ENCODE assay signal across 15 cellular contexts in the genomic region with DNA sequence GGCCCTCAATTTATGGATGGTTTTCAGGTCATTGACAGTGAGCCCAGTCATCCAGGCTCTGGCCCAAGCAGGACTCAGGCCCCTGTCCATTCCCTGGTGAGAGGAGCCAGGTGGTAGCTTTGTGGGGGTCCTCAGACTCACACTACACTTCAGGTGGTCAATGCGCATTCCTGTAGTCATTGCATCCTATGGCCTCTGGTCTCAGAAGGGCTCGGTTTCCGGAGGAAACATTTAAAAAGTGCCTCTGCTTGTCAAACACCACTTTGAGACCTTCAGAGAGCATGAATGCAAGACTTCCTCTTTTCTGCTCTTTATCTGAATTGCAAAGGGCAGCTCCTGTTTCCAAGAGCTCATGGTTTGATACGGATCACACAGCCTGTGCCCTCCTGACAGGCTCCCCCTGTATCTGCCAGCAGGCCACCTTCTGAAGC. TPM values are rescaled to one million over a fixed set of nuclear protein-coding genes. Genes with fewer than 3 reads are reported as not detected.
DNase-seq lines count a peak whose midpoint lies in the region; ATAC-seq and TF ChIP-seq lines count a peak whose summit lies in the region.
"Had no signal": no experiment of that assay in that cellular context is flagged by ENCODE, and none has a peak within 500 bp of the region (broad histone marks: within the 10 kb centered on the region; RNA-seq: fewer than 3 reads in every experiment).

No MANE protein-coding gene starts in this region.

- no peak overlapping the region for H2AFZ ChIP-seq in H9 (ENCODE audit: low read length)

- H4K20me1 ChIP-seq in BLaER1 (no peaks in the 10 kb centered on the region), H9 (ENCODE audit: control insufficient read depth, insufficient read depth, insufficient read length) (no peaks in the 10 kb centered on the region)

- no peaks in the 10 kb centered on the region for H3K9me3 Mint-ChIP-seq in H9
- H3K9me3 Mint-ChIP-seq in brain: no peaks in the 10 kb centered on the region
- no peaks in the 10 kb centered on the region for H3K9me3 Mint-ChIP-seq in chondrocyte (ENCODE audit: low read depth)
- no peaks in the 10 kb centered on the region for H3K9me3 Mint-ChIP-seq in activated naive CD8-positive, alpha-beta T cell treated with anti-CD3 and anti-CD28 coated beads for 36 hours

- H3K4me1 Mint-ChIP-seq in H9 (peaks cover 22 to 29% of the 10 kb centered on the region in 2 experiments), brain (peaks cover 6% of the 10 kb centered on the region), chondrocyte (ENCODE audit: low read depth) (no peaks in the 10 kb centered on the region)
- peaks cover 16% of the 10 kb centered on the region for H3K4me1 Mint-ChIP-seq in activated naive CD8-positive, alpha-beta T cell treated with anti-CD3 and anti-CD28 coated beads for 36 hours

- no peak overlapping the region for H3K4me3 ChIP-seq in BLaER1
- H3K4me3 ChIP-seq: coronary artery had no signal

- no peak overlapping the region for H3K18ac ChIP-seq in H9 (ENCODE audit: insufficient read length, low read depth, low read length)

- H3K27ac Mint-ChIP-seq in H9 (peak overlapping the region in 2 of 3 experiments; percentile 41 to 91; a peak in 3 of 7 replicates), brain (peak overlapping the region in 3 of 5 experiments; percentile 45 to 83 (median 73)), chondrocyte (ENCODE audit: unreplicated experiment) (no peak overlapping the region)
- no peak overlapping the region for H3K27ac Mint-ChIP-seq in activated naive CD8-positive, alpha-beta T cell treated with anti-CD3 and anti-CD28 coated beads for 36 hours

- H3K36me3 Mint-ChIP-seq in H9 (ENCODE audit: insufficient read depth in 1 of 3, low read depth in 3 of 3) (no peaks in the 10 kb centered on the region), brain (no peaks in the 10 kb centered on the region), chondrocyte (ENCODE audit: low read depth) (no peaks in the 10 kb centered on the region)
- no peaks in the 10 kb centered on the region for H3K36me3 Mint-ChIP-seq in activated naive CD8-positive, alpha-beta T cell treated with anti-CD3 and anti-CD28 coated beads for 36 hours

- H2BK12ac ChIP-seq in H9 (ENCODE audit: insufficient read length, low read depth, low read length): no peak overlapping the region

- no peak overlapping the region for H4K91ac ChIP-seq in H9 (ENCODE audit: insufficient read length, low read depth, low read length)

- H3K9ac ChIP-seq in BLaER1 (peak overlapping the region; percentile 27; the same call in 1 of the 2 replicates), H9 (ENCODE audit: extremely low read depth, insufficient read length, low read length) (no peak overlapping the region)

- DNase-seq in H9 (no peak), MV-4-11 (lab: John Stamatoyannopoulos, UW) (peak; percentile 79), NCI-H2029 treated with DMSO at 0.1 percent for 48 hours (lab: John Stamatoyannopoulos, UW) (no peak), chondrocyte (ENCODE audit: low spot score) (no peak)
- no peak for DNase-seq in activated naive CD8-positive, alpha-beta T cell treated with anti-CD3 and anti-CD28 coated beads for 36 hours
- DNase-seq: activated CD4-positive, CD25-positive, alpha-beta regulatory T cell; DMS 273 treated with DMSO at 0.1 percent for 48 hours; mesendoderm; NCI-H1092 treated with DMSO at 0.1 percent for 48 hours; NCI-H510A treated with DMSO at 0.1 percent for 48 hours; SHP77 had no signal

- peaks cover 18% of the 10 kb centered on the region for H3K4me1 ChIP-seq in BLaER1
- peaks cover 7% of the 10 kb centered on the region; the same call in 1 of the 2 replicates for H3K4me1 ChIP-seq in H9 (ENCODE audit: insufficient read depth, low read length)

- H3K14ac ChIP-seq in H9 (ENCODE audit: insufficient read depth, low read length): no peak overlapping the region

- no peak overlapping the region for H3K56ac ChIP-seq in H9 (ENCODE audit: insufficient read length, low read depth, low read length)

- H2BK120ac ChIP-seq in H9 (ENCODE audit: low read depth, low read length, poor library complexity, severe bottlenecking): no peak overlapping the region

- H3K9me3 ChIP-seq in BLaER1: no peaks in the 10 kb centered on the region
- no peaks in the 10 kb centered on the region for H3K9me3 ChIP-seq in H9 (ENCODE audit: control insufficient read depth, low read depth, low read length)

- no peak overlapping the region for H3K27ac ChIP-seq in BLaER1
- no peak overlapping the region for H3K27ac ChIP-seq in H9 (ENCODE audit: insufficient read length, low read depth, low read length)
- H3K27ac ChIP-seq: coronary artery had no signal

- no peak overlapping the region for H3K4me3 Mint-ChIP-seq in H9
- H3K4me3 Mint-ChIP-seq in brain: no peak overlapping the region
- H3K4me3 Mint-ChIP-seq in chondrocyte (ENCODE audit: unreplicated experiment): no peak overlapping the region
- H3K4me3 Mint-ChIP-seq in activated naive CD8-positive, alpha-beta T cell treated with anti-CD3 and anti-CD28 coated beads for 36 hours: no peak overlapping the region

- no peak overlapping the region for H2BK5ac ChIP-seq in H9 (ENCODE audit: insufficient read length, low read length)

- H4K5ac ChIP-seq in H9 (ENCODE audit: insufficient read length, low read depth, low read length): no peak overlapping the region

- no CpG with 5 or more reads among the region's 4 CpGs for WGBS in H9 (ENCODE audit: extremely low coverage, insufficient read length, low lambda C conversion rate)

- no peak overlapping the region for H4K8ac ChIP-seq in H9 (replicated peaks; ENCODE audit: insufficient read length, low read depth, low read length)

- no peak overlapping the region for H2AK5ac ChIP-seq in H9 (ENCODE audit: insufficient read length, low read length)

- H3K36me3 ChIP-seq in BLaER1: no peaks in the 10 kb centered on the region

- no peaks in the 10 kb centered on the region for H3K79me1 ChIP-seq in H9 (ENCODE audit: insufficient read depth, low read depth, low read length, poor library complexity, severe bottlenecking)

- H3K4ac ChIP-seq in H9 (ENCODE audit: low read depth, low read length): no peak overlapping the region

- H3K27me3 Mint-ChIP-seq in H9 (ENCODE audit: low read depth): no peaks in the 10 kb centered on the region; the same call in 1 of the 2 replicates
- peaks cover 3% of the 10 kb centered on the region for H3K27me3 Mint-ChIP-seq in brain
- H3K27me3 Mint-ChIP-seq in chondrocyte (ENCODE audit: low read depth): peaks cover 3% of the 10 kb centered on the region
- peaks cover 5% of the 10 kb centered on the region for H3K27me3 Mint-ChIP-seq in activated naive CD8-positive, alpha-beta T cell treated with anti-CD3 and anti-CD28 coated beads for 36 hours

- H3K4me2 ChIP-seq in BLaER1 (peak overlapping the region; percentile 52), H9 (ENCODE audit: insufficient read depth, insufficient read length, low read length) (no peak overlapping the region)

- no peaks in the 10 kb centered on the region for H3K23me2 ChIP-seq in H9 (ENCODE audit: insufficient read length, low read depth, low read length, poor library complexity, severe bottlenecking)

- no peak overlapping the region for H2BK15ac ChIP-seq in H9 (ENCODE audit: low read depth, low read length)

- no peak for ATAC-seq in GM21515 (IDR thresholded peaks at IDR 0.05; ENCODE audit: unreplicated experiment)

- no peak overlapping the region for H2BK20ac ChIP-seq in H9 (ENCODE audit: low read depth, low read length, poor library complexity, severe bottlenecking)

- no peaks in the 10 kb centered on the region for H3K79me2 ChIP-seq in H9 (ENCODE audit: insufficient read depth, low read length)

- no peak overlapping the region for H3K23ac ChIP-seq in H9 (ENCODE audit: insufficient read length, low read depth, low read length)

- H3K27me3 ChIP-seq in BLaER1: no peaks in the 10 kb centered on the region
- H3K27me3 ChIP-seq in H9 (ENCODE audit: insufficient read depth, low read length): no peaks in the 10 kb centered on the region

- no peak overlapping the region for H3T11ph ChIP-seq in H9 (ENCODE audit: low read length)

- no peak for TF ChIP-seq CTCF in H9 (conservative IDR thresholded peaks at IDR 0.05)
- TF ChIP-seq CTCF in brain (conservative IDR thresholded peaks at IDR 0.05): no peak
- no peak for TF ChIP-seq CTCF in chondrocyte (IDR thresholded peaks at IDR 0.05)

RNA-seq across cellular contexts. Expression of a gene that starts 20.3 kb away (rescaled TPM):
- total RNA-seq in H9 (2021) (20.4 and 23.8 TPM in 2 replicates), chondrocyte (12.2 to 26.3 TPM (median 25.0 TPM) in 3 replicates)
- 2.5 TPM for polyA plus RNA-seq in brain (ENCODE audit: insufficient read depth, low read depth, low replicate concordance)
- 1 to 10 TPM; 4.0 to 4.1 TPM for total RNA-seq in activated naive CD8-positive, alpha-beta T cell treated with anti-CD3 and anti-CD28 coated beads for 36 hours

RNA-seq across cellular contexts. Expression of a gene that starts 49.9 kb away (rescaled TPM):
- total RNA-seq in H9 (2021) (13.2 and 13.5 TPM in 2 replicates), chondrocyte (14.0 to 17.3 TPM (median 17.0 TPM) in 3 replicates)
- 16.2 TPM for polyA plus RNA-seq in brain (ENCODE audit: insufficient read depth, low read depth, low replicate concordance)
- total RNA-seq in activated naive CD8-positive, alpha-beta T cell treated with anti-CD3 and anti-CD28 coated beads for 36 hours: 10 to 100 TPM; 36.5 to 36.7 TPM

Comparison
In these comparisons a context has a peak if more than half of its experiments do, and no peak if none do; other contexts are left out.
1. H3K27ac Mint-ChIP-seq: peak in H9 (2 of 3) and brain (3 of 5); none in chondrocyte (single experiment) and activated naive CD8-positive, alpha-beta T cell treated with anti-CD3 and anti-CD28 coated beads for 36 hours (single experiment).